14 cellular contexts compared by ENCODE assay signal in the genomic region with DNA sequence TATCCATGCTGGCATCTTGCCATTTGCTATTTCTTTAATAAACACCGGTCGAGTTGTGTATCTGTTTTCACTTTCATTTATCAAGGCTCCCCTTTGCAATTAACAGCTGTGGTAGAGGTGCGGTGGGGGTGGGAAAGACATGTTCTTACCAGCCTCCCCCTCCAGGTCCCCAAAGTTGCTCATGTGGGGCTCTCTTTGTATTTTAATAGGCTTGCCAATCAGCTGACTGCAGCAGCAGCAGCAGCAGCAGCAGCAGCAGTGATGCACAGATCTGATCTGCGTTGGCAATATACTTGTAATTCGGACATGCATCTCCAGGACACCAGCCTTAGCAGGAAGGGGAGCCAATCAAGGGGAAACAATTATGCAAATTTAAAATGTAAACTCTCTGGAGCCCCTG. TPM values are rescaled to one million over a fixed set of nuclear protein-coding genes. Genes with fewer than 3 reads are reported as not detected.
DNase-seq lines count a peak whose midpoint lies in the region; ATAC-seq, FAIRE-seq and TF ChIP-seq lines count a peak whose summit lies in the region.
"Had no signal": no experiment of that assay in that cellular context is flagged by ENCODE, and none has a peak within 500 bp of the region (broad histone marks: within the 10 kb centered on the region; RNA-seq: fewer than 3 reads in every experiment).

No MANE protein-coding gene starts in this region.

- no peak overlapping the region for H2AFZ ChIP-seq in PC-9

- no peak for FAIRE-seq in GM12891 (lab: Jason Lieb, UNC)
- FAIRE-seq: astrocyte had no signal

- peaks cover 26% of the 10 kb centered on the region for H3F3A ChIP-seq in PC-9 (ENCODE audit: insufficient read depth, low read depth)

- DNase-seq in NCI-H1436 (lab: John Stamatoyannopoulos, UW) (peak; percentile 19), iris pigment epithelial cell (ENCODE audit: low read depth) (peak; percentile 8), GM12891 (ENCODE audit: insufficient read length, low spot score) (no peak), SKM-1 treated with dmso at 0.1 percent for 144 hours (lab: John Stamatoyannopoulos, UW; ENCODE audit: unreplicated experiment) (no peak), NCI-H2107 treated with DMSO at 0.1 percent for 48 hours (lab: John Stamatoyannopoulos, UW; ENCODE audit: unreplicated experiment) (no peak), PC-9 (no peak)
- DNase-seq: Caco-2, naive B cell, NCI-H774 had no signal

- TF ChIP-seq CTCF in PC-9 (conservative IDR thresholded peaks at IDR 0.05) = no peak

- H3K4me1 ChIP-seq in PC-9 (replicated peaks; ENCODE audit: insufficient read depth) = peaks cover 34% of the 10 kb centered on the region
- H3K4me1 ChIP-seq: HAP-1 had no signal

- no peak overlapping the region for H3K27ac ChIP-seq in PC-9
- H3K27ac ChIP-seq: epithelial cell of prostate had no signal

- TF ChIP-seq POLR2A in GM12891 (IDR thresholded peaks at IDR 0.05; ENCODE audit: low read depth, low read length) = no peak

- H3K79me2 ChIP-seq in PC-9 (ENCODE audit: low read depth) = no peaks in the 10 kb centered on the region

- no peaks in the 10 kb centered on the region for H4K20me1 ChIP-seq in PC-9 (ENCODE audit: insufficient read depth)

- peaks cover 8% of the 10 kb centered on the region; the same call in 1 of the 2 replicates for H3K9me3 ChIP-seq in PC-9 (ENCODE audit: insufficient read depth, low read depth)
- H3K9me3 ChIP-seq: Caco-2, HAP-1 had no signal

- H3K4me3 ChIP-seq in PC-9 = no peak overlapping the region
- H3K4me3 ChIP-seq: HAP-1 had no signal

- H3K36me3 ChIP-seq in PC-9 (ENCODE audit: low read depth) = no peaks in the 10 kb centered on the region
- H3K36me3 ChIP-seq: HAP-1 had no signal

- CTCF ChIA-PET in PC-9 (lab: Charles Lee) = no interaction called here

- no peak overlapping the region for H3K4me2 ChIP-seq in PC-9

- BruUV-seq in PC-9 (replicated peaks; lab: Mats Ljungman, UMichigan) = no TSS peak

- no peaks in the 10 kb centered on the region for H3K9me2 ChIP-seq in PC-9 (ENCODE audit: insufficient read depth)

- no peaks in the 10 kb centered on the region for H3K27me3 ChIP-seq in PC-9 (ENCODE audit: insufficient read depth, low read depth)

- POLR2A ChIA-PET in PC-9 (lab: Charles Lee; ENCODE audit: unreplicated experiment) = no interaction called here

- intact Hi-C loops in PC-9 (cut with micrococcal nuclease; ENCODE audit: unreplicated experiment) = no loop called here

- ATAC-seq in GM18499 (IDR thresholded peaks at IDR 0.05; ENCODE audit: insufficient read depth, unreplicated experiment) (peak; percentile 54), GM21619 (IDR thresholded peaks at IDR 0.05; ENCODE audit: unreplicated experiment) (peak; percentile 50)

TF ChIP-seq in GM12891, 5 proteins besides CTCF, POLR2A, EP300 and RAD21:
- no peak for TF ChIP-seq PAX5 (IDR thresholded peaks at IDR 0.05; ENCODE audit: insufficient read depth, low read length, severe bottlenecking)
- TF ChIP-seq POLR2AphosphoS5 (IDR thresholded peaks at IDR 0.05; ENCODE audit: low read depth, low read length) = no peak
- no peak for TF ChIP-seq TAF1 (IDR thresholded peaks at IDR 0.05; ENCODE audit: low read depth, low read length)
- no peak for TF ChIP-seq POU2F2 (IDR thresholded peaks at IDR 0.05; ENCODE audit: low read depth, low read length)
- no peak for TF ChIP-seq SPI1 (IDR thresholded peaks at IDR 0.05; ENCODE audit: low read depth, low read length)

RNA-seq across cellular contexts. Expression of a gene that starts 40.3 kb away (rescaled TPM):
- 4.0 TPM for polyA plus RNA-seq in GM12891 (2012; ENCODE audit: low read depth, missing spikeins)
- 22.0 and 26.7 TPM in 2 replicates for total RNA-seq in PC-9 (2021)

Comparison
In these comparisons a context has a peak if more than half of its experiments do, and no peak if none do; other contexts are left out.
1. DNase-seq: peak in NCI-H1436 (single experiment) and iris pigment epithelial cell (single experiment); none in GM12891 (single experiment), SKM-1 treated with dmso at 0.1 percent for 144 hours (single experiment), NCI-H2107 treated with DMSO at 0.1 percent for 48 hours (single experiment) and PC-9 (0 of 2).